ENCODE assay signal across 18 cellular contexts in the genomic region with DNA sequence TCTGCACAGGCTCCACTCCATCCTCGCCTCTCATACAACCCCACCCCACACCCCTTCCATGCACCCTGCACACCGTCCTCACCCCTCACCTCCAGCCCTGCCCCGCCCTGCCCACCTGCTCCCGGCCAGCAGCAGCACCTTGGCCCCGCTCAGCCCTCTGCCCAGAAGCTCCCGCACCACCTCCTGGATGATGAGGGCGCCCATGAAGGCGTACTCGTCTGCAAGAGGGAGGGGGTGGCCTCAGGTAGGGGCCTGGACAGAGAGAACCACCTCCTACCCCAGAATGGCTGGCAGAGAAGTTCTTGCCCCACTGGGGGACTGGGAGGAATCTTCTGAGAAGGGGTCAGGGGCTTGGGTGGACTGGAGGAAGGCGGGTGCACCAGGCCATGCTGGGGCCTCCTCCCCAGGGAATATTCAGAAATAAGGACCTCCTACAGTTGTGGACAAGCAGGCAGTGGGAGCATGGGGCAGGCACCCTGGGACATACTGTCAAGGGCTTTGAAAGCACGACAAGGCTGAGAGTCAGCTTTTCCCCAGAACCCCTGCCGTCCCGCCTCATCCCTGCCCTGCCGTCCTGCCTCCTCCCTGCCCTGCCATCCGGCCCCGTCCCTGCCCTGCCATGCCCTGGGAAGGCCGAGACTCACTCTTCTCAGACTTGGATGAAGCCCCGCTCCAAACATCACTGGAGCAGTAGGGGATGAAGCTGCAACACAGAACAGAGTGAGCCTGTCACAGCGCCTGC. TPM values are rescaled to one million over a fixed set of nuclear protein-coding genes. Genes with fewer than 3 reads are reported as not detected.
DNase-seq lines count a peak whose midpoint lies in the region; ATAC-seq and TF ChIP-seq lines count a peak whose summit lies in the region.
"Had no signal": no experiment of that assay in that cellular context is flagged by ENCODE, and none has a peak within 500 bp of the region (broad histone marks: within the 10 kb centered on the region; RNA-seq: fewer than 3 reads in every experiment).

No MANE protein-coding gene starts in this region.

- peaks cover 6% of the 10 kb centered on the region for H3K4me1 Mint-ChIP-seq in Caco-2 (ENCODE audit: low read depth, unreplicated experiment)
- H3K4me1 Mint-ChIP-seq in chondrocyte (ENCODE audit: low read depth) = peaks cover 4% of the 10 kb centered on the region
- H3K4me1 Mint-ChIP-seq in neural crest cell = peaks cover 8% of the 10 kb centered on the region

- H3K36me3 Mint-ChIP-seq in Caco-2 (ENCODE audit: insufficient read depth, unreplicated experiment) (peaks cover 14% of the 10 kb centered on the region), chondrocyte (ENCODE audit: low read depth) (no peaks in the 10 kb centered on the region), neural crest cell (ENCODE audit: low read depth) (no peaks in the 10 kb centered on the region)
- H3K36me3 Mint-ChIP-seq: CD8-positive, alpha-beta T cell had no signal

- H3K4me3 Mint-ChIP-seq in Caco-2 (ENCODE audit: unreplicated experiment) (peak overlapping the region; percentile 70), chondrocyte (ENCODE audit: unreplicated experiment) (no peak overlapping the region), neural crest cell (peak overlapping the region; percentile 70)

- TF ChIP-seq CTCF in Caco-2 (IDR thresholded peaks at IDR 0.05; ENCODE audit: insufficient read depth in 1 of 2, low read depth in 1 of 2, low read length in 1 of 2, severe bottlenecking in 1 of 2, unreplicated experiment in 1 of 2) (no peak), chondrocyte (IDR thresholded peaks at IDR 0.05) (no peak), neural crest cell (conservative IDR thresholded peaks at IDR 0.05) (no peak), left ventricle myocardium inferior (IDR thresholded peaks at IDR 0.05; ENCODE audit: borderline replicate concordance) (no peak)

- DNase-seq in Caco-2 (no peak), NT2/D1 (ENCODE audit: low read depth, low spot score) (no peak), chondrocyte (ENCODE audit: low spot score) (peak; percentile 92), neural crest cell (ENCODE audit: low read depth, low spot score) (no peak), SKM-1 (lab: John Stamatoyannopoulos, UW; ENCODE audit: unreplicated experiment) (no peak), left ventricle myocardium inferior (no peak)
- DNase-seq: BE2C; CD8-positive, alpha-beta T cell; GF-D8; GOT3; MG63; NCI-H1092 treated with DMSO at 0.1 percent for 48 hours; NCI-H1694; NCI-H345; NCI-H526 treated with DMSO at 0.1 percent for 48 hours; OCI-M1; RPMI8226 had no signal

- H3K27me3 Mint-ChIP-seq in Caco-2 (ENCODE audit: insufficient read depth, unreplicated experiment) (no peaks in the 10 kb centered on the region), chondrocyte (ENCODE audit: low read depth) (peaks cover 18% of the 10 kb centered on the region), neural crest cell (ENCODE audit: low read depth) (peaks cover 32% of the 10 kb centered on the region)

- no TSS peak for BruUV-seq in Caco-2 (replicated peaks; lab: Mats Ljungman, UMichigan)

- no peak overlapping the region for H3K4me3 ChIP-seq in Caco-2 (ENCODE audit: low read depth, low read length)
- no peak overlapping the region for H3K4me3 ChIP-seq in NT2/D1 (ENCODE audit: insufficient read length, low read depth)
- H3K4me3 ChIP-seq in left ventricle myocardium inferior = no peak overlapping the region
- H3K4me3 ChIP-seq: MG63 had no signal

- H3K9me3 ChIP-seq in Caco-2 (no peaks in the 10 kb centered on the region), NT2/D1 (ENCODE audit: insufficient read depth, low read length) (peaks cover 9% of the 10 kb centered on the region; the same call in 1 of the 2 replicates), left ventricle myocardium inferior (replicated peaks) (no peaks in the 10 kb centered on the region)
- H3K9me3 ChIP-seq: BE2C, MG63 had no signal

- H3K27ac Mint-ChIP-seq in Caco-2 (ENCODE audit: unreplicated experiment) = no peak overlapping the region
- no peak overlapping the region for H3K27ac Mint-ChIP-seq in chondrocyte (ENCODE audit: unreplicated experiment)
- H3K27ac Mint-ChIP-seq in neural crest cell (ENCODE audit: unreplicated experiment) = no peak overlapping the region
- H3K27ac Mint-ChIP-seq: CD8-positive, alpha-beta T cell had no signal

- CTCF ChIA-PET in Caco-2 (lab: Charles Lee) = no interaction called here

- H3K36me3 ChIP-seq in Caco-2 (ENCODE audit: control insufficient read depth, insufficient read depth, low read length) = no peaks in the 10 kb centered on the region
- peaks cover 17% of the 10 kb centered on the region for H3K36me3 ChIP-seq in NT2/D1 (ENCODE audit: insufficient read depth, insufficient read length, low read length)
- H3K36me3 ChIP-seq in left ventricle myocardium inferior = no peaks in the 10 kb centered on the region
- H3K36me3 ChIP-seq: BE2C, MG63 had no signal

- no peak overlapping the region for H3K27ac ChIP-seq in left ventricle myocardium inferior (replicated peaks)

- H3K9ac ChIP-seq in NT2/D1 (ENCODE audit: insufficient read length, low read depth) = peak overlapping the region; percentile 42

- H3K27me3 ChIP-seq in Caco-2 (replicated peaks; ENCODE audit: control insufficient read depth, insufficient read depth, low read length) (0 out of 2 replicates have a peak, but pooled peaks cover 1% of the 10 kb centered on the region), NT2/D1 (ENCODE audit: insufficient read depth, insufficient read length) (peaks cover 45% of the 10 kb centered on the region), left ventricle myocardium inferior (ENCODE audit: low read depth) (peaks cover 91% of the 10 kb centered on the region)

- peaks cover 37% of the 10 kb centered on the region for H3K4me1 ChIP-seq in Caco-2
- H3K4me1 ChIP-seq in NT2/D1 (ENCODE audit: insufficient read depth, insufficient read length) = peaks cover 23% of the 10 kb centered on the region
- peaks cover 25% of the 10 kb centered on the region for H3K4me1 ChIP-seq in left ventricle myocardium inferior

- intact Hi-C loops in Caco-2 (cut with micrococcal nuclease; ENCODE audit: unreplicated experiment) = no loop called here
- intact Hi-C loops in left ventricle myocardium inferior (cut with micrococcal nuclease) = no loop called here

- no peaks in the 10 kb centered on the region for H3K9me3 Mint-ChIP-seq in Caco-2 (ENCODE audit: unreplicated experiment)
- H3K9me3 Mint-ChIP-seq in chondrocyte (ENCODE audit: low read depth) = no peaks in the 10 kb centered on the region
- H3K9me3 Mint-ChIP-seq in neural crest cell = no peaks in the 10 kb centered on the region
- H3K9me3 Mint-ChIP-seq: CD8-positive, alpha-beta T cell had no signal

- POLR2A ChIA-PET in Caco-2 (lab: Charles Lee) = no interaction called here

- no peak for ATAC-seq in HG03095 (IDR thresholded peaks at IDR 0.05; ENCODE audit: unreplicated experiment)
- ATAC-seq: CD8-positive, alpha-beta T cell had no signal

RNA-seq across cellular contexts. Expression of a gene that starts 3.1 kb away (rescaled TPM):
- total RNA-seq in Caco-2 (2022) (11.1 and 13.0 TPM in 2 replicates), chondrocyte (0.29 TPM in 1 of 3 replicates, not detected in the others), neural crest cell (5.9 and 6.3 TPM in 2 replicates), left ventricle myocardium inferior (not detected)
- total RNA-seq: CD8-positive, alpha-beta T cell had no signal

RNA-seq across cellular contexts. Expression of a gene that starts 10.8 kb away (rescaled TPM):
- total RNA-seq in Caco-2 (2022) (not detected in 2 replicates), chondrocyte (not detected in 3 replicates), neural crest cell (0.11 TPM in 1 of 2 replicates, not detected in the other), left ventricle myocardium inferior (7.2 TPM)
- total RNA-seq: CD8-positive, alpha-beta T cell had no signal

RNA-seq across cellular contexts. Expression of a gene that starts 19.6 kb away (rescaled TPM):
- total RNA-seq in Caco-2 (2022) (58.0 and 59.2 TPM in 2 replicates), chondrocyte (30.4 to 36.9 TPM (median 36.1 TPM) in 3 replicates), neural crest cell (50.0 and 51.9 TPM in 2 replicates), left ventricle myocardium inferior (27.5 TPM)

RNA-seq across cellular contexts. Expression of a gene that starts 20.8 kb away (rescaled TPM):
- total RNA-seq in Caco-2 (2022) (200 and 203 TPM in 2 replicates), chondrocyte (154 to 235 TPM (median 224 TPM) in 3 replicates), neural crest cell (93.0 and 102 TPM in 2 replicates), left ventricle myocardium inferior (3.8 TPM)

RNA-seq across cellular contexts. Expression of a gene that starts 30.3 kb away (rescaled TPM):
- total RNA-seq in Caco-2 (2022) (28.9 and 29.1 TPM in 2 replicates), chondrocyte (28.3 to 38.1 TPM (median 37.8 TPM) in 3 replicates), neural crest cell (24.1 and 24.2 TPM in 2 replicates), left ventricle myocardium inferior (24.3 TPM)
